In genomic region chr14:50396636-50397460, GRCh38 we compare ENCODE assay signal across 8 cellular contexts. TPM values are rescaled to one million over a fixed set of nuclear protein-coding genes. Genes with fewer than 3 reads are reported as not detected.
A peak's percentile ranks its signal among the peaks of the same experiment; 100 is the strongest.
DNase-seq lines count a peak whose midpoint lies in the region; ATAC-seq and TF ChIP-seq lines count a peak whose summit lies in the region.

Gene CDKL1, minus strand, starts transcription at chr14:50396881. Its CDS starts 1,013 bp downstream, at chr14:50395868.

- BruUV-seq in Panc1 (replicated peaks; lab: Mats Ljungman, UMichigan), result no TSS peak

- H3K4me1 Mint-ChIP-seq in natural killer cell treated with Interleukin-12 subunit alpha and Interleukin-12 subunit beta and Interleukin-15 and Interleukin-18, amount 100 ng/mL, for 72 hours (ENCODE audit: low read depth in 2 of 2), result peaks cover 10 to 15% of the 10 kb centered on the region in 2 donors

- peak; percentile 63 for ATAC-seq in GM18907 (IDR thresholded peaks at IDR 0.05; ENCODE audit: unreplicated experiment)
- peak; percentile 41 for ATAC-seq in HG03175 (IDR thresholded peaks at IDR 0.05; ENCODE audit: unreplicated experiment)
- ATAC-seq in Panc1, result peak; percentile 95
- ATAC-seq in natural killer cell treated with Interleukin-12 subunit alpha and Interleukin-12 subunit beta and Interleukin-15 and Interleukin-18, amount 100 ng/mL, for 72 hours, result peak; percentile 87 to 90

- H3K9me3 ChIP-seq in Panc1 (ENCODE audit: control insufficient read depth, insufficient read depth, low read depth, low read length), result no peaks in the 10 kb centered on the region
- no peaks in the 10 kb centered on the region for H3K9me3 ChIP-seq in stomach smooth muscle (ENCODE audit: control insufficient read depth in 2 of 2, low read length in 2 of 2)

- H3K27ac ChIP-seq in Panc1 (ENCODE audit: low read length), result peak within 1 kb of the TSS; percentile 81
- peak within 1 kb of the TSS; percentile 64 for H3K27ac ChIP-seq in stomach smooth muscle (ENCODE audit: low read length)

- H3K4me1 ChIP-seq in Panc1 (ENCODE audit: control insufficient read depth, insufficient read depth, low read length) (peaks cover 19% of the 10 kb centered on the region), stomach smooth muscle (ENCODE audit: control insufficient read depth, insufficient read depth, low read length) (peaks cover 20% of the 10 kb centered on the region)

- no peaks in the 10 kb centered on the region for H3K9me3 Mint-ChIP-seq in natural killer cell treated with Interleukin-12 subunit alpha and Interleukin-12 subunit beta and Interleukin-15 and Interleukin-18, amount 100 ng/mL, for 72 hours

- CTCF ChIA-PET in Panc1 (lab: Charles Lee), result interaction anchor here (0.6 kb wide), 1 partner anchor 1260 kb away, joined by 4 read pairs; no protein-coding TSS in a partner anchor

- peak within 1 kb of the TSS; percentile 89 for H3K4me3 Mint-ChIP-seq in natural killer cell treated with Interleukin-12 subunit alpha and Interleukin-12 subunit beta and Interleukin-15 and Interleukin-18, amount 100 ng/mL, for 72 hours

- intact Hi-C loops in Panc1 (cut with micrococcal nuclease; ENCODE audit: unreplicated experiment), result loop anchor here (5.0 kb wide), 1 partner anchor 135 kb away; the partner anchor contains the start of gene MAP4K5

- no peaks in the 10 kb centered on the region for H3K27me3 ChIP-seq in Panc1 (ENCODE audit: control insufficient read depth, insufficient read depth, low read length)
- no peaks in the 10 kb centered on the region for H3K27me3 ChIP-seq in stomach smooth muscle (ENCODE audit: control insufficient read depth in 1 of 2, insufficient read depth in 2 of 2, low read length in 2 of 2)

- in situ Hi-C loops in Panc1 (cut with HindIII; ENCODE audit: low pct_unique_long_range_greater_than_20kb, low sequenced_read_pairs), result no loop called here

- H3K9ac ChIP-seq in stomach smooth muscle (ENCODE audit: low read length in 2 of 2), result peak within 1 kb of the TSS; percentile 79 to 82

- peaks cover 0 to 2% of the 10 kb centered on the region in 2 donors for H3K27me3 Mint-ChIP-seq in natural killer cell treated with Interleukin-12 subunit alpha and Interleukin-12 subunit beta and Interleukin-15 and Interleukin-18, amount 100 ng/mL, for 72 hours

- H3K4me3 ChIP-seq in Panc1 (ENCODE audit: low read depth in 2 of 2, low read length in 2 of 2), result peak within 1 kb of the TSS; percentile 68 to 93
- peak within 1 kb of the TSS; percentile 83 for H3K4me3 ChIP-seq in fibroblast of villous mesenchyme (ENCODE audit: low read depth, low read length)
- peak within 1 kb of the TSS; percentile 86 to 98 for H3K4me3 ChIP-seq in stomach smooth muscle (ENCODE audit: low read length in 2 of 2)

- POLR2A ChIA-PET in Panc1 (lab: Charles Lee), result interaction anchor here (0.6 kb wide), 1 partner anchor 101 kb away, joined by 3 read pairs; no protein-coding TSS in a partner anchor

- peak; percentile 89 for DNase-seq in AG20443 (ENCODE audit: low spot score)
- DNase-seq in Panc1 (ENCODE audit: low read depth, low spot score), result peak; percentile 12
- peak; percentile 31 for DNase-seq in activated gamma-delta T cell (lab: John Stamatoyannopoulos, UW)
- DNase-seq in fibroblast of villous mesenchyme (ENCODE audit: low read depth), result peak; percentile 83
- DNase-seq in natural killer cell treated with Interleukin-12 subunit alpha and Interleukin-12 subunit beta and Interleukin-15 and Interleukin-18, amount 100 ng/mL, for 72 hours (ENCODE audit: low spot score), result peak; percentile 75

- no peak for TF ChIP-seq CTCF in Panc1 (IDR thresholded peaks at IDR 0.05)
- TF ChIP-seq CTCF in fibroblast of villous mesenchyme (IDR thresholded peaks at IDR 0.05; ENCODE audit: insufficient read depth, low read depth, low read length), result no peak

- H3K36me3 ChIP-seq in Panc1 (ENCODE audit: control insufficient read depth, insufficient read depth, low read length) (no peaks in the 10 kb centered on the region), stomach smooth muscle (ENCODE audit: control insufficient read depth in 2 of 2, insufficient read depth in 2 of 2, low read length in 2 of 2) (no peaks in the 10 kb centered on the region)

- peak within 1 kb of the TSS; percentile 14 to 75 for H3K27ac Mint-ChIP-seq in natural killer cell treated with Interleukin-12 subunit alpha and Interleukin-12 subunit beta and Interleukin-15 and Interleukin-18, amount 100 ng/mL, for 72 hours

- no peaks in the 10 kb centered on the region for H3K36me3 Mint-ChIP-seq in natural killer cell treated with Interleukin-12 subunit alpha and Interleukin-12 subunit beta and Interleukin-15 and Interleukin-18, amount 100 ng/mL, for 72 hours

RNA-seq across cellular contexts. Expression of gene CDKL1, which starts in this region (rescaled TPM):
- total RNA-seq in Panc1 (2021; ENCODE audit: unreplicated experiment) (5.8 TPM), fibroblast of villous mesenchyme (8.7 and 12.1 TPM in 2 replicates)
- polyA plus RNA-seq in Panc1 (2012; ENCODE audit: insufficient read length), result 2.3 TPM
- total RNA-seq in natural killer cell treated with Interleukin-12 subunit alpha and Interleukin-12 subunit beta and Interleukin-15 and Interleukin-18, amount 100 ng/mL, for 72 hours, result 1 to 10 TPM; 2.3 to 7.3 TPM

Comparison
In these comparisons a context has a peak if more than half of its experiments do, and no peak if none do; other contexts are left out.
1. Peak in every context shown above with its lines: DNase-seq, ATAC-seq, H3K4me3 ChIP-seq and H3K27ac ChIP-seq.
2. DNase-seq: peak in every context shown above with its lines; median percentile 89 in AG20443; 83 in fibroblast of villous mesenchyme; 75 in natural killer cell treated with Interleukin-12 subunit alpha and Interleukin-12 subunit beta and Interleukin-15 and Interleukin-18, amount 100 ng/mL, for 72 hours; 31 in activated gamma-delta T cell; 12 in Panc1.
3. ATAC-seq: peak in every context shown above with its lines; median percentile 95 in Panc1; 88 in natural killer cell treated with Interleukin-12 subunit alpha and Interleukin-12 subunit beta and Interleukin-15 and Interleukin-18, amount 100 ng/mL, for 72 hours; 63 in GM18907; 41 in HG03175.